ENCODE assay signal across 32 cellular contexts in the genomic region with DNA sequence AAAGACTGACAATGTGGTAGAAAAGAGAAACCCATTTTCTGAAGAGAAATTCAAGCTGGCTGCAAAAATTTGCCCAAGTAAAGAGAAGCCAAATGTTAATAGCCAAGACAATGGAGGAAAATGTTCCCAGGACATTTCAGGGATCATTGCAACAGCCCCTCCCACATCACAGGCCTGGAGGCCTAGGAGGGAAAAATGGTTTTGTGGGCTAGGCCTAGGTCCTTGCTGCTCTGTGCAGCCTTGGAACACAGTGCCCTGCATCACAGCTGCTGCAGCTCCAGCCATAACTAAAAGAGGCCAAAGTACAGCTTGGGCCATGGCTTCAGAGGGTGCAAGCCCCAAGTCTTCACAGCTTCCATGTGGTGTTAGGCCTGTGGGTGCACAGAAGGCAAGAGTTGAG.
DNase-seq lines count a peak whose midpoint lies in the region; ATAC-seq, FAIRE-seq and TF ChIP-seq lines count a peak whose summit lies in the region.
"Had no signal": no experiment of that assay in that cellular context is flagged by ENCODE, and none has a peak within 500 bp of the region (broad histone marks: within the 10 kb centered on the region; RNA-seq: fewer than 3 reads in every experiment).

No MANE protein-coding gene starts in this region.

- no peaks in the 10 kb centered on the region for H3K79me2 ChIP-seq in K562 (ENCODE audit: control insufficient read depth, insufficient read depth, low read length)

- intact Hi-C loops in K562 (cut with micrococcal nuclease), result no loop called here

- DNase-seq in A549 (ENCODE audit: low read depth in 1 of 2, low spot score in 1 of 2), result no peak
- DNase-seq in K562 (ENCODE audit: extremely low read depth in 1 of 4, low spot score in 3 of 4), result no peak
- no peak for DNase-seq in omental fat pad (ENCODE audit: low spot score)
- no peak for DNase-seq in anterior cingulate cortex (lab: John Stamatoyannopoulos, UW)
- DNase-seq: 8988T; ACHN; AML-193; BE2C; C1 segment of cervical spinal cord; Caco-2; Calu3; CD4-positive, alpha-beta memory T cell; CD4-positive, alpha-beta T cell; CD4-positive, CD25-positive, alpha-beta regulatory T cell; CD8-positive, alpha-beta memory T cell; CD8-positive, alpha-beta T cell; COR-L47; DMS 273 treated with DMSO at 0.1 percent for 48 hours; DMS153; DMS53; DMS79; DMS79 treated with DMSO at 0.1 percent for 48 hours; DND-41; EL had no signal

- no peaks in the 10 kb centered on the region for H3K36me3 ChIP-seq in HEK293 (ENCODE audit: control insufficient read depth in 2 of 2, insufficient read depth in 1 of 2, low read length in 2 of 2)
- H3K36me3 ChIP-seq in K562 (ENCODE audit: control insufficient read depth, insufficient read depth, low read length), result no peaks in the 10 kb centered on the region
- H3K36me3 ChIP-seq: BE2C; BLaER1; BLaER1 treated with 17β-estradiol and CSF1 and Interleukin-3, amounts not matched to agents 10 nM and 100 nM had no signal

- CTCF ChIA-PET in A549 (lab: Yijun Ruan, JAX), result no interaction called here
- CTCF ChIA-PET in HEK293 (lab: Yijun Ruan, JAX), result no interaction called here
- CTCF ChIA-PET in K562 (lab: Yijun Ruan, JAX; ENCODE audit: low intra/inter-chr PET ratio), result no interaction called here

- TF ChIP-seq RAD21 in A549 (conservative IDR thresholded peaks at IDR 0.05 in 1 of 2, IDR thresholded peaks at IDR 0.05 in 1 of 2) (no peak), K562 (CRISPR knock-in tag; conservative IDR thresholded peaks at IDR 0.05 in 1 of 2, IDR thresholded peaks at IDR 0.05 in 1 of 2) (no peak)

- no peaks in the 10 kb centered on the region for H3K27me3 ChIP-seq in K562 (ENCODE audit: control insufficient read depth in 2 of 2, insufficient read depth in 2 of 2, low read length in 2 of 2)
- H3K27me3 ChIP-seq: BE2C; BLaER1; BLaER1 treated with 17β-estradiol and CSF1 and Interleukin-3, amounts not matched to agents 10 nM and 100 nM had no signal

- ATAC-seq in A549 (no peak), K562 (no peak), omental fat pad (ENCODE audit: low FRiP score) (no peak), HG03521 (IDR thresholded peaks at IDR 0.05; ENCODE audit: unreplicated experiment) (no peak)
- ATAC-seq: CD8-positive, alpha-beta T cell had no signal

- TF ChIP-seq EP300 in A549 (IDR thresholded peaks at IDR 0.05), result no peak
- TF ChIP-seq EP300 in K562 (IDR thresholded peaks at IDR 0.05; ENCODE audit: low read length), result no peak

- H3K27ac ChIP-seq in A549 (no peak overlapping the region), HEK293 (ENCODE audit: extremely low read depth, low read depth, low read length) (no peak overlapping the region), K562 (ENCODE audit: extremely low read depth, low read depth, low read length) (no peak overlapping the region)
- H3K27ac ChIP-seq: 22Rv1; BLaER1; BLaER1 treated with 17β-estradiol and CSF1 and Interleukin-3, amounts not matched to agents 10 nM and 100 nM; C4-2B had no signal

- no peak overlapping the region for H3K9ac ChIP-seq in K562 (ENCODE audit: insufficient read depth in 1 of 2, low read depth in 2 of 2, low read length in 2 of 2)
- H3K9ac ChIP-seq: BLaER1; BLaER1 treated with 17β-estradiol and CSF1 and Interleukin-3, amounts not matched to agents 10 nM and 100 nM had no signal

- in situ Hi-C loops in K562 (cut with MboI), result no loop called here

- H3K4me1 ChIP-seq in A549 (no peaks in the 10 kb centered on the region), HEK293 (ENCODE audit: control insufficient read depth, insufficient read depth, low read length) (no peaks in the 10 kb centered on the region), K562 (replicated peaks in 1 of 2; ENCODE audit: control insufficient read depth in 2 of 2, insufficient read depth in 2 of 2, low read length in 2 of 2) (no peaks in the 10 kb centered on the region)
- H3K4me1 ChIP-seq: BE2C; BLaER1; BLaER1 treated with 17β-estradiol and CSF1 and Interleukin-3, amounts not matched to agents 10 nM and 100 nM; Caco-2 had no signal

- no TSS peak for BruUV-seq in K562 (replicated peaks; lab: Mats Ljungman, UMichigan)

- H3K4me2 ChIP-seq in A549 (no peak overlapping the region), K562 (ENCODE audit: insufficient read depth, low read length) (no peak overlapping the region)
- H3K4me2 ChIP-seq: BLaER1; BLaER1 treated with 17β-estradiol and CSF1 and Interleukin-3, amounts not matched to agents 10 nM and 100 nM had no signal

- H3K9me1 ChIP-seq in K562 (ENCODE audit: control insufficient read depth, insufficient read depth, low read length), result no peaks in the 10 kb centered on the region

- H4K20me1 ChIP-seq in K562 (replicated peaks; ENCODE audit: control insufficient read depth, insufficient read depth, low read length), result no peaks in the 10 kb centered on the region
- H4K20me1 ChIP-seq: BLaER1; BLaER1 treated with 17β-estradiol and CSF1 and Interleukin-3, amounts not matched to agents 10 nM and 100 nM had no signal

- no peak for TF ChIP-seq CTCF in A549 (IDR thresholded peaks at IDR 0.05)
- TF ChIP-seq CTCF in HEK293 (tag by site-specific recombination; IDR thresholded peaks at IDR 0.05), result no peak
- no peak for TF ChIP-seq CTCF in K562 (IDR thresholded peaks at IDR 0.05 in 2 of 3, conservative IDR thresholded peaks at IDR 0.05 in 1 of 3; ENCODE audit: insufficient read depth in 2 of 3, low read depth in 1 of 3, low read length in 3 of 3)
- TF ChIP-seq CTCF in omental fat pad (IDR thresholded peaks at IDR 0.05), result no peak

- H3K9me3 ChIP-seq in A549 (0 out of 3 replicates have a peak, but pooled peaks cover 2% of the 10 kb centered on the region), HEK293 (ENCODE audit: control insufficient read depth, insufficient read depth, low read depth, low read length) (no peaks in the 10 kb centered on the region), K562 (replicated peaks; ENCODE audit: control insufficient read depth, insufficient read depth, low read depth, low read length) (no peaks in the 10 kb centered on the region)
- H3K9me3 ChIP-seq: BE2C, Caco-2 had no signal

- TF ChIP-seq POLR2A in A549 (IDR thresholded peaks at IDR 0.05; ENCODE audit: low read length) (no peak), K562 (conservative IDR thresholded peaks at IDR 0.05) (no peak)

- H2AFZ ChIP-seq in K562 (ENCODE audit: low read depth, low read length), result no peak overlapping the region

- H3K4me3 ChIP-seq in A549 (no peak overlapping the region), HEK293 (ENCODE audit: low read depth, low read length) (no peak overlapping the region), K562 (no peak overlapping the region)
- H3K4me3 ChIP-seq: BLaER1; BLaER1 treated with 17β-estradiol and CSF1 and Interleukin-3, amounts not matched to agents 10 nM and 100 nM had no signal

- FAIRE-seq in A549 (lab: Jason Lieb, UNC), result no peak
- no peak for FAIRE-seq in K562 (lab: Jason Lieb, UNC)
- FAIRE-seq: A204.1, D721Med had no signal

- POLR2A ChIA-PET in A549 (lab: Yijun Ruan, JAX) (no interaction called here), HEK293 (lab: Yijun Ruan, JAX) (no interaction called here), K562 (lab: Yijun Ruan, JAX) (no interaction called here)

TF ChIP-seq in A549, 52 proteins besides CTCF, POLR2A, EP300 and RAD21:
- TF ChIP-seq RCOR1 (IDR thresholded peaks at IDR 0.05; ENCODE audit: low read depth, low read length) (no peak), ZFP36 (IDR thresholded peaks at IDR 0.05; ENCODE audit: borderline replicate concordance, partially characterized antibody) (peak; percentile 64)

TF ChIP-seq in HEK293, 187 proteins besides CTCF, POLR2A, EP300 and RAD21:
- TF ChIP-seq ZNF585B (tag by site-specific recombination; IDR thresholded peaks at IDR 0.05) (peak; percentile 84), REPIN1 (tag by site-specific recombination; IDR thresholded peaks at IDR 0.05; ENCODE audit: low read depth) (no peak)
TF ChIP-seq in HEK293: peak in this region for 1.

TF ChIP-seq in K562, 482 proteins besides CTCF, POLR2A, EP300 and RAD21:
- TF ChIP-seq, protein P1, sequence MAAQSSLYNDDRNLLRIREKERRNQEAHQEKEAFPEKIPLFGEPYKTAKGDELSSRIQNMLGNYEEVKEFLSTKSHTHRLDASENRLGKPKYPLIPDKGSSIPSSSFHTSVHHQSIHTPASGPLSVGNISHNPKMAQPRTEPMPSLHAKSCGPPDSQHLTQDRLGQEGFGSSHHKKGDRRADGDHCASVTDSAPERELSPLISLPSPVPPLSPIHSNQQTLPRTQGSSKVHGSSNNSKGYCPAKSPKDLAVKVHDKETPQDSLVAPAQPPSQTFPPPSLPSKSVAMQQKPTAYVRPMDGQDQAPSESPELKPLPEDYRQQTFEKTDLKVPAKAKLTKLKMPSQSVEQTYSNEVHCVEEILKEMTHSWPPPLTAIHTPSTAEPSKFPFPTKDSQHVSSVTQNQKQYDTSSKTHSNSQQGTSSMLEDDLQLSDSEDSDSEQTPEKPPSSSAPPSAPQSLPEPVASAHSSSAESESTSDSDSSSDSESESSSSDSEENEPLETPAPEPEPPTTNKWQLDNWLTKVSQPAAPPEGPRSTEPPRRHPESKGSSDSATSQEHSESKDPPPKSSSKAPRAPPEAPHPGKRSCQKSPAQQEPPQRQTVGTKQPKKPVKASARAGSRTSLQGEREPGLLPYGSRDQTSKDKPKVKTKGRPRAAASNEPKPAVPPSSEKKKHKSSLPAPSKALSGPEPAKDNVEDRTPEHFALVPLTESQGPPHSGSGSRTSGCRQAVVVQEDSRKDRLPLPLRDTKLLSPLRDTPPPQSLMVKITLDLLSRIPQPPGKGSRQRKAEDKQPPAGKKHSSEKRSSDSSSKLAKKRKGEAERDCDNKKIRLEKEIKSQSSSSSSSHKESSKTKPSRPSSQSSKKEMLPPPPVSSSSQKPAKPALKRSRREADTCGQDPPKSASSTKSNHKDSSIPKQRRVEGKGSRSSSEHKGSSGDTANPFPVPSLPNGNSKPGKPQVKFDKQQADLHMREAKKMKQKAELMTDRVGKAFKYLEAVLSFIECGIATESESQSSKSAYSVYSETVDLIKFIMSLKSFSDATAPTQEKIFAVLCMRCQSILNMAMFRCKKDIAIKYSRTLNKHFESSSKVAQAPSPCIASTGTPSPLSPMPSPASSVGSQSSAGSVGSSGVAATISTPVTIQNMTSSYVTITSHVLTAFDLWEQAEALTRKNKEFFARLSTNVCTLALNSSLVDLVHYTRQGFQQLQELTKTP (IDR thresholded peaks at IDR 0.05; ENCODE audit: low read depth in 1 of 2, partially characterized antibody in 2 of 2), result no peak
- TF ChIP-seq ZFP36 (IDR thresholded peaks at IDR 0.05; ENCODE audit: low read depth, low read length, partially characterized antibody) (peak; percentile 64), SOX6 (IDR thresholded peaks at IDR 0.05) (no peak)
